In genomic region chr14:99191663-99192621, GRCh38 we compare ENCODE assay signal across 9 cellular contexts.
DNase-seq lines count a peak whose midpoint lies in the region; ATAC-seq and TF ChIP-seq lines count a peak whose summit lies in the region.
"Had no signal": no experiment of that assay in that cellular context is flagged by ENCODE, and none has a peak within 500 bp of the region (broad histone marks: within the 10 kb centered on the region; RNA-seq: fewer than 3 reads in every experiment).

No MANE protein-coding gene starts in this region.

- TF ChIP-seq POLR2A in upper lobe of left lung (IDR thresholded peaks at IDR 0.05) = no peak

- ATAC-seq in lower lobe of right lung (peak; percentile 79 to 87), upper lobe of left lung (ENCODE audit: low FRiP score in 2 of 2) (peak; percentile 61 to 78), HG02623 (IDR thresholded peaks at IDR 0.05; ENCODE audit: unreplicated experiment) (no peak)
- ATAC-seq: K562 had no signal

- intact Hi-C loops in PC-9 (cut with micrococcal nuclease; ENCODE audit: unreplicated experiment) (no loop called here), lower lobe of right lung (cut with DNase I) (no loop called here)

- H3F3A ChIP-seq in PC-9 (ENCODE audit: insufficient read depth, low read depth) = no peaks in the 10 kb centered on the region

- H3K4me3 ChIP-seq in PC-9 (no peak overlapping the region), lower lobe of right lung (peak overlapping the region; percentile 47), upper lobe of left lung (peak overlapping the region in 3 of 4 donors; percentile 23 to 38 (median 32)), Karpas-422 (ENCODE audit: low read length) (no peak overlapping the region)
- H3K4me3 ChIP-seq: K562 had no signal

- H3K27ac ChIP-seq in PC-9 = no peak overlapping the region
- H3K27ac ChIP-seq in caudate nucleus (ENCODE audit: low read depth, low read length) = peak overlapping the region; percentile 70
- H3K27ac ChIP-seq in lower lobe of right lung = peak overlapping the region; percentile 59
- H3K27ac ChIP-seq in upper lobe of left lung = peak overlapping the region in 1 of 4 donors; percentile 26
- no peak overlapping the region for H3K27ac ChIP-seq in Karpas-422 (ENCODE audit: low read length)

- TF ChIP-seq EP300 in upper lobe of left lung (IDR thresholded peaks at IDR 0.05) = no peak

- POLR2A ChIA-PET in PC-9 (lab: Charles Lee; ENCODE audit: unreplicated experiment) = no interaction called here

- H3K36me3 ChIP-seq in PC-9 (ENCODE audit: low read depth) = no peaks in the 10 kb centered on the region
- no peaks in the 10 kb centered on the region for H3K36me3 ChIP-seq in lower lobe of right lung
- H3K36me3 ChIP-seq in upper lobe of left lung = no peaks in the 10 kb centered on the region
- no peaks in the 10 kb centered on the region for H3K36me3 ChIP-seq in Karpas-422 (ENCODE audit: insufficient read depth, low read length)

- H2AFZ ChIP-seq in PC-9 (no peak overlapping the region), Karpas-422 (ENCODE audit: low read length) (no peak overlapping the region)

- H3K9me3 ChIP-seq in PC-9 (ENCODE audit: insufficient read depth, low read depth) (no peaks in the 10 kb centered on the region), lower lobe of right lung (no peaks in the 10 kb centered on the region), upper lobe of left lung (no peaks in the 10 kb centered on the region), Karpas-422 (ENCODE audit: low read length) (no peaks in the 10 kb centered on the region)

- H4K20me1 ChIP-seq in PC-9 (ENCODE audit: insufficient read depth) (no peaks in the 10 kb centered on the region), Karpas-422 (ENCODE audit: insufficient read depth, low read depth, low read length) (no peaks in the 10 kb centered on the region)

- TF ChIP-seq CTCF in PC-9 (conservative IDR thresholded peaks at IDR 0.05) (no peak), lower lobe of right lung (IDR thresholded peaks at IDR 0.05) (no peak), upper lobe of left lung (IDR thresholded peaks at IDR 0.05) (no peak)

- peak overlapping the region; percentile 10; the same call in 1 of the 2 replicates for H3K4me2 ChIP-seq in PC-9
- H3K4me2 ChIP-seq in Karpas-422 (ENCODE audit: low read depth, low read length, poor library complexity, severe bottlenecking) = no peak overlapping the region

- peaks cover 70% of the 10 kb centered on the region for H3K27me3 ChIP-seq in PC-9 (ENCODE audit: insufficient read depth, low read depth)
- no peaks in the 10 kb centered on the region for H3K27me3 ChIP-seq in lower lobe of right lung (ENCODE audit: low read depth)
- H3K27me3 ChIP-seq in upper lobe of left lung = no peaks in the 10 kb centered on the region
- H3K27me3 ChIP-seq in Karpas-422 (ENCODE audit: low read length) = no peaks in the 10 kb centered on the region; the same call in 1 of the 2 replicates

- DNase-seq in ELR (ENCODE audit: low read depth) = peak; percentile 4
- no peak for DNase-seq in PC-9
- DNase-seq in caudate nucleus (lab: John Stamatoyannopoulos, UW) = peak in 4 of 61 donors; percentile 28 to 70 (median 44)
- no peak for DNase-seq in lower lobe of right lung
- peak in 1 of 2 donors; percentile 62 for DNase-seq in upper lobe of left lung
- no peak for DNase-seq in Karpas-422
- no peak for DNase-seq in NCI-H526 (lab: John Stamatoyannopoulos, UW)

- no peaks in the 10 kb centered on the region for H3K9me2 ChIP-seq in PC-9 (ENCODE audit: insufficient read depth)
- no peaks in the 10 kb centered on the region for H3K9me2 ChIP-seq in Karpas-422 (replicated peaks; ENCODE audit: insufficient read depth, low read length)

- no TSS peak for BruUV-seq in PC-9 (replicated peaks; lab: Mats Ljungman, UMichigan)

- no peak overlapping the region for H3K9ac ChIP-seq in Karpas-422 (ENCODE audit: low read length)

- no peaks in the 10 kb centered on the region for H3K79me2 ChIP-seq in PC-9 (ENCODE audit: low read depth)
- H3K79me2 ChIP-seq in Karpas-422 (ENCODE audit: low read length) = no peaks in the 10 kb centered on the region

- 28 to 33% methylated on average over 32 to 34 of the region's 34 CpGs for WGBS in upper lobe of left lung, 2 donors

- H3K4me1 ChIP-seq in PC-9 (replicated peaks; ENCODE audit: insufficient read depth) (no peaks in the 10 kb centered on the region), lower lobe of right lung (peaks cover 11% of the 10 kb centered on the region), upper lobe of left lung (peaks cover 7 to 17% (median 9%) of the 10 kb centered on the region in 4 donors), Karpas-422 (ENCODE audit: low read length) (no peaks in the 10 kb centered on the region)

- CTCF ChIA-PET in PC-9 (lab: Charles Lee) = no interaction called here

Comparison
In these comparisons a context has a peak if more than half of its experiments do, and no peak if none do; other contexts are left out.
1. H3K27ac ChIP-seq: peak in caudate nucleus (single experiment) and lower lobe of right lung (single experiment); none in PC-9 (single experiment) and Karpas-422 (single experiment).
2. H3K4me3 ChIP-seq: peak in lower lobe of right lung (single experiment) and upper lobe of left lung (3 of 4); none in PC-9 (single experiment) and Karpas-422 (single experiment).